Comparison of ENCODE assay signal across 8 cellular contexts in the genomic region with DNA sequence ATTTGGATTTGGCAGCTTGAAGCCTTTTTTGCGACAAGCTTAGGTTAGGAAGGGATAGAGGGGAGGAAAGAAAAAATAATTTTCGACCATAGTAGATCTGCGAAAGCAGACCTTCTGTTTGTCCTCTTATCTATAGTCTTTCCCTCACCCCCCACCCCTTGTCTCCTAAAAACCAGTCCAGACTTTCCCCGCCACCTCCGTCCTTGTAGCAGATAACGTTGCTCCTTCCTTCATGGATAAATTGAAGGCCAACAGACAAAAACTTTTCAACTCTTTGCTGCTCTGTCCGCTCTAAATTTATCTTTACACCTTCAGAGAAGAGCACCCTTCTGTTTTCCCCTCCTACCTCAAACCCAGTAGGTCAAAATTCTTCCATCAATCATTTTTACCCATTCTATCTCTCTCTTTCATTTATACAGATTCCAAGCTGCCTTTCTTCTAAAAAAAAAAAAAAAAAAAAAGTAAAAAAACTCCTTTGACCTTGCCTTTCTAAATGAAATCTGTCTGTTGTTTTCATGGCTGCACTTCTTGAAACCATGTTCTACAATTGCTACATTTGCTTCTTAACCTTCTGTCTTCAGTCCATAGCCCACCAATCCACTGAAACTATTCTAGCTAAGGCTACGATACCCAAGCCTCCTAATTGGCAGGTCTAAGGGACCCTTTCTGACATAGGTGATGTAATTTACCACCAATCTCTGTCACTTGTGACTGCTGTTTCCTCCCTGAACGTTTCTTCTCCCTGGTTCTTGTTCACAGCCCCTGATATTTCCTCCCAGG. TPM values are rescaled to one million over a fixed set of nuclear protein-coding genes. Genes with fewer than 3 reads are reported as not detected.
DNase-seq lines count a peak whose midpoint lies in the region; ATAC-seq and TF ChIP-seq lines count a peak whose summit lies in the region.

No MANE protein-coding gene starts in this region.

- H3K4me1 Mint-ChIP-seq in type B pancreatic cell (ENCODE audit: unreplicated experiment): peaks cover 13% of the 10 kb centered on the region
- peaks cover 23% of the 10 kb centered on the region for H3K4me1 Mint-ChIP-seq in stimulated activated memory B cell treated with anti-CD40 and anti-IgM and Interleukin-4, amounts not matched to agents 10 μg/mL and 1 μg/mL and 100 μg/mL, for 72 hours

- peaks cover 4% of the 10 kb centered on the region for H3K27me3 Mint-ChIP-seq in type B pancreatic cell
- H3K27me3 Mint-ChIP-seq in stimulated activated memory B cell treated with anti-CD40 and anti-IgM and Interleukin-4, amounts not matched to agents 10 μg/mL and 1 μg/mL and 100 μg/mL, for 72 hours: no peaks in the 10 kb centered on the region

- no peaks in the 10 kb centered on the region for H3K9me3 Mint-ChIP-seq in type B pancreatic cell
- H3K9me3 Mint-ChIP-seq in stimulated activated memory B cell treated with anti-CD40 and anti-IgM and Interleukin-4, amounts not matched to agents 10 μg/mL and 1 μg/mL and 100 μg/mL, for 72 hours: no peaks in the 10 kb centered on the region

- H3K4me1 ChIP-seq in ACC112 (ENCODE audit: control insufficient read depth, insufficient read depth, low read length, unreplicated experiment) (peaks cover 21% of the 10 kb centered on the region), HAP-1 (peaks cover 7% of the 10 kb centered on the region), lung (ENCODE audit: control insufficient read depth in 2 of 2, insufficient read depth in 2 of 2, low read length in 2 of 2) (peaks cover 1 to 2% of the 10 kb centered on the region in 2 donors)

- TF ChIP-seq CTCF in astrocyte of the cerebellum (IDR thresholded peaks at IDR 0.05; ENCODE audit: low read depth, low read length, missing control alignments) (no peak), lung (IDR thresholded peaks at IDR 0.05; ENCODE audit: control extremely low read depth, extremely low read depth) (no peak), type B pancreatic cell (conservative IDR thresholded peaks at IDR 0.05) (no peak)

- H3K36me3 ChIP-seq in ACC112 (ENCODE audit: insufficient read depth, low read length) (no peaks in the 10 kb centered on the region), HAP-1 (replicated peaks) (no peaks in the 10 kb centered on the region), lung (ENCODE audit: control insufficient read depth in 2 of 2, insufficient read depth in 2 of 2, low read length in 2 of 2) (no peaks in the 10 kb centered on the region)

- H3K27ac ChIP-seq in ACC112 (ENCODE audit: low read depth, low read length) (peak overlapping the region; percentile 86), lung (ENCODE audit: low read depth in 1 of 2, low read length in 1 of 2) (peak overlapping the region; percentile 97)

- H3K27me3 ChIP-seq in ACC112 (ENCODE audit: insufficient read depth, low read length) (no peaks in the 10 kb centered on the region), HAP-1 (ENCODE audit: low read depth) (no peaks in the 10 kb centered on the region), lung (ENCODE audit: control insufficient read depth, insufficient read depth) (no peaks in the 10 kb centered on the region)

- H2AFZ ChIP-seq in ACC112 (ENCODE audit: low read length, unreplicated experiment): peak overlapping the region; percentile 69

- peak overlapping the region; percentile 81 for H3K4me3 ChIP-seq in ACC112 (ENCODE audit: low read depth, low read length)
- peak overlapping the region; percentile 67 for H3K4me3 ChIP-seq in HAP-1
- peak overlapping the region; percentile 85 for H3K4me3 ChIP-seq in astrocyte of the cerebellum (ENCODE audit: low read depth, low read length)
- H3K4me3 ChIP-seq in lung: peak overlapping the region; percentile 74

- no peak overlapping the region for H3K27ac Mint-ChIP-seq in type B pancreatic cell
- H3K27ac Mint-ChIP-seq in stimulated activated memory B cell treated with anti-CD40 and anti-IgM and Interleukin-4, amounts not matched to agents 10 μg/mL and 1 μg/mL and 100 μg/mL, for 72 hours: no peak overlapping the region

- H3K36me3 Mint-ChIP-seq in type B pancreatic cell: no peaks in the 10 kb centered on the region
- H3K36me3 Mint-ChIP-seq in stimulated activated memory B cell treated with anti-CD40 and anti-IgM and Interleukin-4, amounts not matched to agents 10 μg/mL and 1 μg/mL and 100 μg/mL, for 72 hours: no peaks in the 10 kb centered on the region

- WGBS in lung, 2 donors: 16 to 24% methylated on average over 9 of the region's 9 CpGs

- in situ Hi-C loops in HAP-1 (cut with MboI; ENCODE audit: low sequenced_read_pairs) (no loop called here), astrocyte of the cerebellum (cut with HindIII; ENCODE audit: low sequenced_read_pairs) (loop anchor here (10.0 kb wide), 1 partner anchor 261 kb away; no protein-coding TSS in a partner anchor)

- DNase-seq in HAP-1 (ENCODE audit: low spot score in 2 of 2): no peak
- no peak for DNase-seq in astrocyte of the cerebellum (ENCODE audit: low read depth)
- no peak for DNase-seq in lung (ENCODE audit: low spot score)
- DNase-seq in type B pancreatic cell (ENCODE audit: extremely low spot score, unreplicated experiment): no peak
- DNase-seq in activated CD4-positive, CD25-positive, alpha-beta regulatory T cell (lab: John Stamatoyannopoulos, UW): no peak
- no peak for DNase-seq in stimulated activated CD4-positive, alpha-beta T cell treated with anti-CD3 and anti-CD28 coated beads, Interleukin-15, amount 100 ng/mL, for 24 hours

- H3K79me2 ChIP-seq in ACC112 (ENCODE audit: control insufficient read depth, insufficient read depth, low read length, unreplicated experiment): peaks cover 3% of the 10 kb centered on the region

- no peak overlapping the region for H3K4me3 Mint-ChIP-seq in type B pancreatic cell
- H3K4me3 Mint-ChIP-seq in stimulated activated memory B cell treated with anti-CD40 and anti-IgM and Interleukin-4, amounts not matched to agents 10 μg/mL and 1 μg/mL and 100 μg/mL, for 72 hours: no peak overlapping the region

- ATAC-seq in lung (ENCODE audit: insufficient read depth, low FRiP score): no peak
- no peak for ATAC-seq in stimulated activated memory B cell treated with anti-CD40 and anti-IgM and Interleukin-4, amounts not matched to agents 10 μg/mL and 1 μg/mL and 100 μg/mL, for 72 hours

- no peaks in the 10 kb centered on the region for H3K9me3 ChIP-seq in HAP-1
- H3K9me3 ChIP-seq in lung (ENCODE audit: control insufficient read depth in 2 of 2, insufficient read depth in 1 of 2, low read length in 1 of 2): no peaks in the 10 kb centered on the region

RNA-seq across cellular contexts. Expression of gene NEMF, which starts 11.1 kb away (rescaled TPM):
- 100 to 1,000 TPM in 1 of 2 donors, 10 to 100 TPM in 1; 48.8 to 145 TPM for total RNA-seq in lung
- polyA plus RNA-seq in lung: 10 to 100 TPM; 19.7 to 33.1 TPM
- 87.9 and 104 TPM in 2 replicates for total RNA-seq in type B pancreatic cell (ENCODE audit: low replicate concordance)

RNA-seq across cellular contexts. Expression of gene ARF6, which starts 29.2 kb away (rescaled TPM):
- total RNA-seq in lung (10 to 100 TPM; 46.2 to 58.9 TPM), type B pancreatic cell (ENCODE audit: low replicate concordance) (86.4 and 184 TPM in 2 replicates)
- polyA plus RNA-seq in lung: 10 to 100 TPM; 25.4 to 46.9 TPM
